ENCODE assay signal across 8 cellular contexts in genomic region chr20:35541118-35541782, GRCh38. TPM values are rescaled to one million over a fixed set of nuclear protein-coding genes. Genes with fewer than 3 reads are reported as not detected.
A peak's percentile ranks its signal among the peaks of the same experiment; 100 is the strongest.
DNase-seq lines count a peak whose midpoint lies in the region; ATAC-seq and TF ChIP-seq lines count a peak whose summit lies in the region.

No MANE protein-coding gene starts in this region.

- peak overlapping the region; percentile 37 to 76 for H3K4me3 ChIP-seq in CD4-positive, alpha-beta memory T cell (ENCODE audit: low read length in 2 of 2)
- H3K4me3 ChIP-seq in Karpas-422 (ENCODE audit: low read length): peak overlapping the region; percentile 91
- peak overlapping the region; percentile 74 for H3K4me3 ChIP-seq in neural progenitor cell

- peaks cover 15% of the 10 kb centered on the region for H3K4me1 ChIP-seq in CD4-positive, alpha-beta memory T cell (ENCODE audit: insufficient read depth, low read length)
- H3K4me1 ChIP-seq in Karpas-422 (ENCODE audit: low read length): peaks cover 30% of the 10 kb centered on the region
- peaks cover 12% of the 10 kb centered on the region for H3K4me1 ChIP-seq in neural progenitor cell

- H3K79me2 ChIP-seq in Karpas-422 (ENCODE audit: low read length) (peaks cover 17% of the 10 kb centered on the region), neural progenitor cell (ENCODE audit: low read depth) (peaks cover 13% of the 10 kb centered on the region)

- H3F3A ChIP-seq in neural progenitor cell (ENCODE audit: low read depth): peaks cover 29% of the 10 kb centered on the region

- no peaks in the 10 kb centered on the region for H3K27me3 ChIP-seq in CD4-positive, alpha-beta memory T cell (ENCODE audit: insufficient read depth, low read length)
- no peaks in the 10 kb centered on the region for H3K27me3 ChIP-seq in Karpas-422 (ENCODE audit: low read length)
- H3K27me3 ChIP-seq in neural progenitor cell: no peaks in the 10 kb centered on the region

- DNase-seq in CD4-positive, alpha-beta memory T cell: no peak
- DNase-seq in Karpas-422: no peak
- peak; percentile 50 for DNase-seq in neural progenitor cell (ENCODE audit: low spot score)

- POLR2A ChIA-PET in CD4-positive, alpha-beta memory T cell (lab: Charles Lee; ENCODE audit: partially characterized antibody): interaction anchor here (0.5 to 2.2 kb wide), 10 partner anchors 8 to 203 kb away, joined by 3 to 19 read pairs (median 5); partner anchors contain the start of genes CPNE1, RBM12, RBM39 and SPAG4

- no peaks in the 10 kb centered on the region for H3K9me3 Mint-ChIP-seq in CD4-positive, alpha-beta memory T cell
- no peaks in the 10 kb centered on the region for H3K9me3 Mint-ChIP-seq in dendritic cell treated with granulocyte-macrophage colony-stimulating factor and Interleukin-4, amounts not matched to agents 40 ng/mL and 50 ng/mL, for 4 days
- H3K9me3 Mint-ChIP-seq in neural progenitor cell: no peaks in the 10 kb centered on the region

- H3K4me3 Mint-ChIP-seq in CD4-positive, alpha-beta memory T cell: peak overlapping the region; percentile 86 to 93 (median 90)
- H3K4me3 Mint-ChIP-seq in dendritic cell treated with granulocyte-macrophage colony-stimulating factor and Interleukin-4, amounts not matched to agents 40 ng/mL and 50 ng/mL, for 4 days: peak overlapping the region; percentile 91
- H3K4me3 Mint-ChIP-seq in neural progenitor cell: peak overlapping the region; percentile 91

- H3K27ac Mint-ChIP-seq in CD4-positive, alpha-beta memory T cell: peak overlapping the region; percentile 86 to 95 (median 92)
- peak overlapping the region; percentile 86 for H3K27ac Mint-ChIP-seq in dendritic cell treated with granulocyte-macrophage colony-stimulating factor and Interleukin-4, amounts not matched to agents 40 ng/mL and 50 ng/mL, for 4 days
- H3K27ac Mint-ChIP-seq in neural progenitor cell: no peak overlapping the region

- peaks cover 6 to 11% of the 10 kb centered on the region in 2 donors for H3K36me3 Mint-ChIP-seq in CD4-positive, alpha-beta memory T cell
- H3K36me3 Mint-ChIP-seq in dendritic cell treated with granulocyte-macrophage colony-stimulating factor and Interleukin-4, amounts not matched to agents 40 ng/mL and 50 ng/mL, for 4 days (ENCODE audit: low read depth): peaks cover 22% of the 10 kb centered on the region
- H3K36me3 Mint-ChIP-seq in neural progenitor cell: peaks cover 7% of the 10 kb centered on the region

- H3K9me3 ChIP-seq in CD4-positive, alpha-beta memory T cell (ENCODE audit: control insufficient read depth in 1 of 2, low read length in 2 of 2): no peaks in the 10 kb centered on the region
- no peaks in the 10 kb centered on the region for H3K9me3 ChIP-seq in Karpas-422 (ENCODE audit: low read length)
- no peaks in the 10 kb centered on the region for H3K9me3 ChIP-seq in neural progenitor cell (ENCODE audit: low read depth)

- H4K20me1 ChIP-seq in Karpas-422 (ENCODE audit: insufficient read depth, low read depth, low read length) (no peaks in the 10 kb centered on the region), neural progenitor cell (ENCODE audit: low read depth) (no peaks in the 10 kb centered on the region)

- peaks cover 4% of the 10 kb centered on the region for H3K36me3 ChIP-seq in CD4-positive, alpha-beta memory T cell (ENCODE audit: insufficient read depth, low read length)
- no peaks in the 10 kb centered on the region; the same call in 1 of the 2 replicates for H3K36me3 ChIP-seq in Karpas-422 (ENCODE audit: insufficient read depth, low read length)
- no peaks in the 10 kb centered on the region for H3K36me3 ChIP-seq in neural progenitor cell

- H3K9ac ChIP-seq in Karpas-422 (ENCODE audit: low read length) (peak overlapping the region; percentile 92), neural progenitor cell (no peak overlapping the region)

- intact Hi-C loops in CD4-positive, alpha-beta memory T cell (cut with micrococcal nuclease): loop anchor here (1.0 to 5.0 kb wide), 3 partner anchors 50 to 413 kb away; partner anchors contain the start of genes RBM39 and SCAND1
- intact Hi-C loops in dendritic cell treated with granulocyte-macrophage colony-stimulating factor and Interleukin-4, amounts not matched to agents 40 ng/mL and 50 ng/mL, for 4 days (cut with micrococcal nuclease): loop anchor here (2.0 kb wide), 1 partner anchor 86 kb away; the partner anchor contains the start of gene CEP250

- ATAC-seq in GM19324 (IDR thresholded peaks at IDR 0.05; ENCODE audit: low FRiP score, unreplicated experiment) (no peak), HG02678 (IDR thresholded peaks at IDR 0.05; ENCODE audit: unreplicated experiment) (no peak), HG03280 (IDR thresholded peaks at IDR 0.05; ENCODE audit: unreplicated experiment) (no peak), GM19467 (IDR thresholded peaks at IDR 0.05; ENCODE audit: unreplicated experiment) (no peak)

- no peaks in the 10 kb centered on the region for H3K9me2 ChIP-seq in Karpas-422 (replicated peaks; ENCODE audit: insufficient read depth, low read length)

- no peaks in the 10 kb centered on the region for H3K27me3 Mint-ChIP-seq in CD4-positive, alpha-beta memory T cell
- H3K27me3 Mint-ChIP-seq in dendritic cell treated with granulocyte-macrophage colony-stimulating factor and Interleukin-4, amounts not matched to agents 40 ng/mL and 50 ng/mL, for 4 days: no peaks in the 10 kb centered on the region
- peaks cover 2% of the 10 kb centered on the region for H3K27me3 Mint-ChIP-seq in neural progenitor cell (ENCODE audit: insufficient read depth, low read depth)

- H3K27ac ChIP-seq in CD4-positive, alpha-beta memory T cell (ENCODE audit: low read depth, low read length): peak overlapping the region; percentile 78
- H3K27ac ChIP-seq in Karpas-422 (ENCODE audit: low read length): no peak overlapping the region
- H3K27ac ChIP-seq in neural progenitor cell: no peak overlapping the region

- TF ChIP-seq CTCF in neural progenitor cell (IDR thresholded peaks at IDR 0.05): no peak

- H3K4me2 ChIP-seq in Karpas-422 (ENCODE audit: low read depth, low read length, poor library complexity, severe bottlenecking) (peak overlapping the region; percentile 90), neural progenitor cell (peak overlapping the region; percentile 82)

- peaks cover 11 to 28% (median 21%) of the 10 kb centered on the region in 4 donors for H3K4me1 Mint-ChIP-seq in CD4-positive, alpha-beta memory T cell
- peaks cover 5% of the 10 kb centered on the region for H3K4me1 Mint-ChIP-seq in dendritic cell treated with granulocyte-macrophage colony-stimulating factor and Interleukin-4, amounts not matched to agents 40 ng/mL and 50 ng/mL, for 4 days (ENCODE audit: low read depth)
- peaks cover 17% of the 10 kb centered on the region for H3K4me1 Mint-ChIP-seq in neural progenitor cell

- H2AFZ ChIP-seq in Karpas-422 (ENCODE audit: low read length) (peak overlapping the region; percentile 81), neural progenitor cell (replicated peaks) (peak overlapping the region; percentile 89)

- CTCF ChIA-PET in CD4-positive, alpha-beta memory T cell (lab: Charles Lee; ENCODE audit: partially characterized antibody): interaction anchor here (0.8 to 2.0 kb wide), 7 partner anchors 9 to 413 kb away, joined by 3 to 8 read pairs (median 4); partner anchors contain the start of genes CEP250 and SCAND1

RNA-seq across cellular contexts. Expression of gene ERGIC3, which starts 0.6 kb away (rescaled TPM):
- 100 to 1,000 TPM; 148 to 151 TPM for total RNA-seq in CD4-positive, alpha-beta memory T cell
- polyA plus RNA-seq in CD4-positive, alpha-beta memory T cell: 100 to 1,000 TPM; 134 to 137 TPM
- 242 and 305 TPM in 2 replicates for total RNA-seq in Karpas-422 (2014; rRNA removed; shearing (Covaris generic); ENCODE audit: low replicate concordance)
- total RNA-seq in neural progenitor cell (ENCODE audit: low replicate concordance): 271 and 383 TPM in 2 replicates

RNA-seq across cellular contexts. Expression of gene C20orf173, which starts 11.8 kb away (rescaled TPM):
- total RNA-seq in CD4-positive, alpha-beta memory T cell: not detected
- not detected for polyA plus RNA-seq in CD4-positive, alpha-beta memory T cell
- not detected in 2 replicates for total RNA-seq in Karpas-422 (2014; rRNA removed; shearing (Covaris generic); ENCODE audit: low replicate concordance)
- total RNA-seq in neural progenitor cell (ENCODE audit: low replicate concordance): not detected in 2 replicates
